ENCODE assay signal across 8 cellular contexts in the genomic region with DNA sequence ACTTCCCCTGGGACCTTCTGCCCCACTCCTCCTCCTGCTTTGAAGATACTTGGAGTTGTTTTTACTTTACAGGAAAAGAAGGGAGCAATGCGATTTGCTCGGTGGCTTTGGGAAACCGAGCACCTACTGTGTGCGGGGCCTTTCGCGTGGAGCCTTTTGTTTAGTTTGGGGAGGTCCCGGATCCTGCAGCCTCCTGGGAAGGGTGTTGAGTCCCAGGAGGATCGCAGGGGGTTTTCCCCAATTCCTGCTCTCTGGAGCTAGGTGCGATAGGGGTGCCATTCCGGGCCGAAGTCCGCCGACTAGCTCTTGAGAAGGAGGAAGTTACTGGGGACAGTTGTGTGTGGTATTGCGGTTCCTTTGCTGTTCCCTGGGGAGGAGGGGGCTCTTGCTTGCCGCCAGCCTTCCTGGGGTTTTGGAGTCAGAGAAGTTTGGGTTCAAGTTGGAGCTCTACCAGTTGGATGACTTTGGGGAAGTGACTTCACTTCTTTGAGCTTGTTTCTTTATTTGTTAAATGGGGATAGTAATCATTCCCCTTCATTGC. TPM values are rescaled to one million over a fixed set of nuclear protein-coding genes. Genes with fewer than 3 reads are reported as not detected.
DNase-seq lines count a peak whose midpoint lies in the region; ATAC-seq and TF ChIP-seq lines count a peak whose summit lies in the region.

No MANE protein-coding gene starts in this region.

- TF ChIP-seq CTCF in HFFc6 (IDR thresholded peaks at IDR 0.05) (no peak), endothelial cell (IDR thresholded peaks at IDR 0.05; ENCODE audit: unreplicated experiment) (no peak), neural progenitor cell (IDR thresholded peaks at IDR 0.05) (no peak)

- H2AFZ ChIP-seq in neural progenitor cell (replicated peaks) = peak overlapping the region; percentile 73

- H3K9me3 ChIP-seq in ES-I3 (ENCODE audit: control insufficient read depth, insufficient read depth, low read length) (no peaks in the 10 kb centered on the region), neural progenitor cell (ENCODE audit: low read depth) (no peaks in the 10 kb centered on the region)

- 0 out of 2 replicates have a peak, but pooled peaks cover 3% of the 10 kb centered on the region for H3K4me1 ChIP-seq in ES-I3 (ENCODE audit: insufficient read depth, low read length)
- H3K4me1 ChIP-seq in neural progenitor cell = peaks cover 16% of the 10 kb centered on the region

- peaks cover 21% of the 10 kb centered on the region for H4K20me1 ChIP-seq in neural progenitor cell (ENCODE audit: low read depth)

- DNase-seq in HFFc6 (no peak), endothelial cell (ENCODE audit: low spot score) (no peak), neural progenitor cell (ENCODE audit: low spot score) (peak; percentile 19)

- H3K9me3 Mint-ChIP-seq in HFFc6 = no peaks in the 10 kb centered on the region
- H3K9me3 Mint-ChIP-seq in endothelial cell (ENCODE audit: unreplicated experiment) = no peaks in the 10 kb centered on the region
- H3K9me3 Mint-ChIP-seq in neural progenitor cell = no peaks in the 10 kb centered on the region

- peaks cover 16% of the 10 kb centered on the region for H3F3A ChIP-seq in neural progenitor cell (ENCODE audit: low read depth)

- H3K4me3 Mint-ChIP-seq in HFFc6 = peak overlapping the region; percentile 91
- H3K4me3 Mint-ChIP-seq in endothelial cell (ENCODE audit: unreplicated experiment) = peak overlapping the region; percentile 90
- H3K4me3 Mint-ChIP-seq in neural progenitor cell = peak overlapping the region; percentile 94

- no peak for ATAC-seq in activated CD4-positive, CD25-positive, alpha-beta regulatory T cell treated with anti-CD3 and anti-CD28 coated beads, Interleukin-2, amount 50 U/mL, for 24 hours
- ATAC-seq in HG03521 (IDR thresholded peaks at IDR 0.05; ENCODE audit: unreplicated experiment) (no peak), HG02642 (IDR thresholded peaks at IDR 0.05; ENCODE audit: poor library complexity, unreplicated experiment) (no peak)

- TF ChIP-seq POLR2A in Raji (IDR thresholded peaks at IDR 0.05; ENCODE audit: insufficient read depth, low read depth, low read length) = peak; percentile 57; the same call in 1 of the 2 replicates

- H3K4me1 Mint-ChIP-seq in HFFc6 (ENCODE audit: low read depth) = peaks cover 23% of the 10 kb centered on the region
- peaks cover 18% of the 10 kb centered on the region for H3K4me1 Mint-ChIP-seq in endothelial cell (ENCODE audit: unreplicated experiment)
- H3K4me1 Mint-ChIP-seq in neural progenitor cell = peaks cover 17% of the 10 kb centered on the region

- H3K4me3 ChIP-seq in neural progenitor cell = peak overlapping the region; percentile 78

- H3K36me3 Mint-ChIP-seq in HFFc6 (ENCODE audit: low read depth) = no peaks in the 10 kb centered on the region
- peaks cover 4% of the 10 kb centered on the region for H3K36me3 Mint-ChIP-seq in endothelial cell (ENCODE audit: low read depth, unreplicated experiment)
- peaks cover 4% of the 10 kb centered on the region for H3K36me3 Mint-ChIP-seq in neural progenitor cell

- peak overlapping the region; percentile 97 for H3K4me2 ChIP-seq in neural progenitor cell

- peaks cover 29% of the 10 kb centered on the region for H3K79me2 ChIP-seq in neural progenitor cell (ENCODE audit: low read depth)

- H3K9ac ChIP-seq in ES-I3 (ENCODE audit: low read depth, low read length) (peak overlapping the region; percentile 84), neural progenitor cell (no peak overlapping the region)

- H3K36me3 ChIP-seq in ES-I3 (ENCODE audit: insufficient read depth, low read length) (0 out of 2 replicates have a peak, but pooled peaks cover 2% of the 10 kb centered on the region), neural progenitor cell (no peaks in the 10 kb centered on the region)

- H3K27me3 Mint-ChIP-seq in HFFc6 (ENCODE audit: insufficient read depth) = no peaks in the 10 kb centered on the region; the same call in 1 of the 2 replicates
- peaks cover 8% of the 10 kb centered on the region for H3K27me3 Mint-ChIP-seq in endothelial cell (ENCODE audit: unreplicated experiment)
- H3K27me3 Mint-ChIP-seq in neural progenitor cell (ENCODE audit: insufficient read depth, low read depth) = peaks cover 6% of the 10 kb centered on the region

- H3K27me3 ChIP-seq in neural progenitor cell = peaks cover 22% of the 10 kb centered on the region

- H3K27ac ChIP-seq in neural progenitor cell = no peak overlapping the region

- H3K27ac Mint-ChIP-seq in HFFc6 = peak overlapping the region; percentile 30; the same call in 1 of the 2 replicates
- no peak overlapping the region for H3K27ac Mint-ChIP-seq in endothelial cell (ENCODE audit: unreplicated experiment)
- H3K27ac Mint-ChIP-seq in neural progenitor cell = peak overlapping the region; percentile 25

RNA-seq across cellular contexts. Expression of a gene that starts 1.1 kb away (rescaled TPM):
- 1 to 10 TPM; 6.5 to 9.3 (median 7.5) TPM for total RNA-seq in HFFc6 (2021; fragmentation: NEBNext Ultra II Directional; extraction: Animal tissue kit (Norgen Biotek cat#: 25700))
- total RNA-seq in endothelial cell (ENCODE audit: unreplicated experiment) (1.4 TPM), neural progenitor cell (ENCODE audit: low replicate concordance) (2.5 TPM in 2 replicates)

RNA-seq across cellular contexts. Expression of a gene that starts 5.6 kb away (rescaled TPM):
- 10 to 100 TPM; 16.5 to 22.0 (median 17.7) TPM for total RNA-seq in HFFc6 (2021; fragmentation: NEBNext Ultra II Directional; extraction: Animal tissue kit (Norgen Biotek cat#: 25700))
- total RNA-seq in endothelial cell (ENCODE audit: unreplicated experiment) = 9.2 TPM
- 5.4 and 12.2 TPM in 2 replicates for total RNA-seq in neural progenitor cell (ENCODE audit: low replicate concordance)
